ENCODE assay signal across 8 cellular contexts in the genomic region with DNA sequence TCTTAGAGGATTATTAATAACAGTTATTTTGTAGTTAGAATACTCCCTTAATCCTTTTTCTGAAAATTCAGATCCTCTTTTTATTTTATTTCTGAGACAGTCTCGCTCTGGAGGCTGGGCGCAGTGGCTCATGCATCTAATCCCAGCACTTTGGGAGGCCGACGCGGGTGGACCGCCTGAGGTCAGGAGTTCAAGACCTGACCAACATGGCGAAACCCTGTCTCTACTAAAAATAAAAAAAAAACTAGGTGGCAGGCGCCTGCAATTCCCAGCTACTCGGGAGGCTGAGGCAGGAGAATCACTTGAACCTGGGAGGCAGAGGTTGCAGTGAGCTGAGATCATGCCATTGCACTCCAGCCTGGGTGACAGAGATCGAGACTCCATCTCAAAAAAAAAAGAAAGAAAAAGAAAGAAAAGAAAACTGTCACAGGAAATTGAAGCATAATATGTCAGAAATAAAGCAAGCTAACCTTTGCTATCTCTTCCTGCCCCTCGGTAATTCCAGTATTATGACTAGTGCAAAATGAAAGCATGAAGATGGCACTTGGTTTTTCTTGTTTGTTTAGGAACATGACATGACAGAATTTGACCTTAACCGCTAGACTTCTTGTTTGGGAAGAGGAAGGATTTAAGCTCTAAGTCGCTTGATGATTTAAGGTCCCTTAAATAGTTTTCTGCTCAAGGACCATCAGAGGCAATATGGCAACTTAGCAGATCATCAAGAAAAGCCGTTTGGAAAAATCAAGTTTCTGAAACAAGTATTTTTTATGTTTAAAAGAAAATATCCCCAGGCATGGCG. TPM values are rescaled to one million over a fixed set of nuclear protein-coding genes. Genes with fewer than 3 reads are reported as not detected.
DNase-seq lines count a peak whose midpoint lies in the region; ATAC-seq and TF ChIP-seq lines count a peak whose summit lies in the region.

No MANE protein-coding gene starts in this region.

- TF ChIP-seq CTCF in LNCaP clone FGC (IDR thresholded peaks at IDR 0.05; ENCODE audit: control insufficient read depth, extremely low read depth, insufficient read depth) (no peak), ascending aorta (IDR thresholded peaks at IDR 0.05) (no peak)

- no peaks in the 10 kb centered on the region for H3K27me3 ChIP-seq in ascending aorta

- H3K9me3 ChIP-seq in ascending aorta = no peaks in the 10 kb centered on the region

- intact Hi-C loops in ascending aorta (cut with DNase I) = loop anchor here (5.0 to 10.0 kb wide), 2 partner anchors 42 to 1039 kb away; partner anchors contain the start of gene TP53INP2

- DNase-seq in Ammon's horn (ENCODE audit: low spot score) (peak; percentile 23), LNCaP clone FGC (ENCODE audit: low read depth) (no peak), ascending aorta (ENCODE audit: low spot score in 2 of 2) (no peak), mucosa of gallbladder (ENCODE audit: low spot score) (peak; percentile 17), GM03348 (ENCODE audit: low spot score) (no peak)
- DNase-seq in activated effector memory CD4-positive, alpha-beta T cell treated with Interleukin-2 at 50 U/mL for 16 hours = no peak

- ATAC-seq in GM21528 (IDR thresholded peaks at IDR 0.05; ENCODE audit: low FRiP score, unreplicated experiment) (no peak), HG02623 (IDR thresholded peaks at IDR 0.05; ENCODE audit: unreplicated experiment) (no peak)

- H3K36me3 ChIP-seq in ascending aorta = peaks cover 6 to 19% of the 10 kb centered on the region in 2 donors

- H3K27ac ChIP-seq in ascending aorta = peak overlapping the region; percentile 90 to 97

- H3K4me1 ChIP-seq in ascending aorta = peaks cover 5 to 19% of the 10 kb centered on the region in 2 donors

- H3K4me3 ChIP-seq in LNCaP clone FGC (ENCODE audit: low read depth, low read length) (peak overlapping the region; percentile 86; the same call in 1 of the 2 replicates), ascending aorta (peak overlapping the region in 1 of 2 donors; percentile 61)

RNA-seq across cellular contexts. Expression of gene RBM39, which starts 1.8 kb away (rescaled TPM):
- 232 TPM for total RNA-seq in ascending aorta
- 288 TPM for total RNA-seq in mucosa of gallbladder

RNA-seq across cellular contexts. Expression of gene PHF20, which starts 27.9 kb away (rescaled TPM):
- total RNA-seq in ascending aorta (109 TPM), mucosa of gallbladder (44.4 TPM)

RNA-seq across cellular contexts. Expression of gene ROMO1, which starts 44.7 kb away (rescaled TPM):
- total RNA-seq in ascending aorta (85.5 TPM), mucosa of gallbladder (155 TPM)

RNA-seq across cellular contexts. Expression of gene NFS1, which starts 44.7 kb away (rescaled TPM):
- total RNA-seq in ascending aorta (62.2 TPM), mucosa of gallbladder (47.4 TPM)

Comparison
In these comparisons a context has a peak if more than half of its experiments do, and no peak if none do; other contexts are left out.
1. DNase-seq: peak in Ammon's horn (single experiment) and mucosa of gallbladder (single experiment); none in LNCaP clone FGC (single experiment), ascending aorta (0 of 2), GM03348 (single experiment) and activated effector memory CD4-positive, alpha-beta T cell treated with Interleukin-2 at 50 U/mL for 16 hours (single experiment).